Comparison of ENCODE assay signal across 19 cellular contexts in genomic region chr6:137931849-137932465, GRCh38.
"Had no signal": no experiment of that assay in that cellular context is flagged by ENCODE, and none has a peak within 500 bp of the region (broad histone marks: within the 10 kb centered on the region; RNA-seq: fewer than 3 reads in every experiment).

No MANE protein-coding gene starts in this region.

- H3K79me2 ChIP-seq: hepatocyte had no signal

- H2AFZ ChIP-seq: hepatocyte had no signal

- H3K36me3 ChIP-seq: breast epithelium, lower lobe of right lung, sigmoid colon, tibial artery, WERI-Rb-1 had no signal

- H3K9me3 ChIP-seq: sigmoid colon had no signal

- H3K4me3 Mint-ChIP-seq: activated naive CD4-positive, alpha-beta T cell treated with anti-CD3 and anti-CD28 coated beads, Interleukin-2, amount 50 U/mL, for 24 hours; nephron progenitor cell; T-helper 17 cell had no signal

- H3K27ac Mint-ChIP-seq: nephron progenitor cell had no signal

- H3K4me3 ChIP-seq: breast epithelium, coronary artery, hepatocyte, lower lobe of right lung, sigmoid colon, tibial artery had no signal

- ATAC-seq: esophagus mucosa, left colon, lower lobe of right lung, T-helper 17 cell had no signal

- FAIRE-seq: astrocyte had no signal

- H3K27ac ChIP-seq: breast epithelium, coronary artery, hepatocyte, lower lobe of right lung, tibial artery, WERI-Rb-1 had no signal

- H3K4me2 ChIP-seq: hepatocyte had no signal

- DNase-seq: activated CD4-positive, alpha-beta T cell treated with anti-CD3 and anti-CD28 coated beads for 1 hour; activated CD4-positive, alpha-beta T cell treated with anti-CD3 and anti-CD28 coated beads, Interleukin-2, amount 50 U/mL, for 4 hours; activated gamma-delta T cell; left colon; lower lobe of right lung; nephron progenitor cell; nucleus accumbens; sigmoid colon; stimulated activated naive CD4-positive, alpha-beta T cell; substantia nigra; T-helper 17 cell; tibial artery; WERI-Rb-1 had no signal

- H3K9me3 Mint-ChIP-seq: activated naive CD4-positive, alpha-beta T cell treated with anti-CD3 and anti-CD28 coated beads, Interleukin-2, amount 50 U/mL, for 24 hours had no signal

- H3K27me3 Mint-ChIP-seq: activated naive CD4-positive, alpha-beta T cell treated with anti-CD3 and anti-CD28 coated beads, Interleukin-2, amount 50 U/mL, for 24 hours; T-helper 17 cell had no signal

- H3K4me1 ChIP-seq: breast epithelium had no signal

- H3K27me3 ChIP-seq: breast epithelium, hepatocyte, sigmoid colon, tibial artery had no signal
